ENCODE assay signal across 8 cellular contexts in genomic region chr19:58279925-58280316, GRCh38. TPM values are rescaled to one million over a fixed set of nuclear protein-coding genes. Genes with fewer than 3 reads are reported as not detected.
DNase-seq lines count a peak whose midpoint lies in the region; ATAC-seq and TF ChIP-seq lines count a peak whose summit lies in the region.

No MANE protein-coding gene starts in this region.

- DNase-seq in right atrium auricular region (ENCODE audit: low spot score) (no peak), right cardiac atrium (no peak), astrocyte of the hippocampus (ENCODE audit: low read depth, low spot score) (peak; percentile 17), mesendoderm (peak; percentile 20), SHP77 (lab: John Stamatoyannopoulos, UW) (no peak), nucleus accumbens (lab: John Stamatoyannopoulos, UW) (no peak), amygdala (lab: John Stamatoyannopoulos, UW) (no peak)

- 66% methylated on average over 4 of the region's 4 CpGs for WGBS in right cardiac atrium
- no CpG with 5 or more reads among the region's 4 CpGs for WGBS in mesendoderm (ENCODE audit: extremely low coverage, insufficient coverage, low lambda C conversion rate)

- no peak for TF ChIP-seq CTCF in right atrium auricular region (IDR thresholded peaks at IDR 0.05)

- peaks cover 19% of the 10 kb centered on the region for H3K79me1 ChIP-seq in mesendoderm (ENCODE audit: low read length)

- H3K4me2 ChIP-seq in mesendoderm (ENCODE audit: low read length): peak overlapping the region; percentile 91

- peak overlapping the region; percentile 58 for H3K56ac ChIP-seq in mesendoderm (ENCODE audit: low read length)

- intact Hi-C loops in right cardiac atrium (cut with DNase I): no loop called here

- H4K5ac ChIP-seq in mesendoderm (ENCODE audit: low read length): no peak overlapping the region

- H3K9me3 ChIP-seq in right atrium auricular region: peaks cover under 1 to 14% of the 10 kb centered on the region in 2 donors
- peaks cover 2% of the 10 kb centered on the region for H3K9me3 ChIP-seq in right cardiac atrium (ENCODE audit: control insufficient read depth, low read length)

- H3K27ac ChIP-seq in right atrium auricular region (peak overlapping the region; percentile 94 to 96), right cardiac atrium (ENCODE audit: low read length) (no peak overlapping the region), mesendoderm (ENCODE audit: low read depth, low read length) (no peak overlapping the region)

- ATAC-seq in right cardiac atrium: no peak
- ATAC-seq in GM18511 (IDR thresholded peaks at IDR 0.05; ENCODE audit: unreplicated experiment): no peak

- H3K4me1 ChIP-seq in right atrium auricular region: peaks cover 0 to 26% of the 10 kb centered on the region in 2 donors
- peaks cover 5% of the 10 kb centered on the region for H3K4me1 ChIP-seq in right cardiac atrium (ENCODE audit: control insufficient read depth, insufficient read depth, low read length)
- H3K4me1 ChIP-seq in mesendoderm (ENCODE audit: control insufficient read depth, low read depth, low read length): peaks cover 7% of the 10 kb centered on the region

- H3K79me2 ChIP-seq in mesendoderm (ENCODE audit: control insufficient read depth, insufficient read depth, low read length): peaks cover 45% of the 10 kb centered on the region

- H3K9ac ChIP-seq in mesendoderm (ENCODE audit: low read length): peak overlapping the region; percentile 74

- no peak overlapping the region for H2BK15ac ChIP-seq in mesendoderm (replicated peaks; ENCODE audit: low read depth)

- H3K27me3 ChIP-seq in right atrium auricular region (no peaks in the 10 kb centered on the region), right cardiac atrium (ENCODE audit: control insufficient read depth, insufficient read depth) (no peaks in the 10 kb centered on the region), mesendoderm (ENCODE audit: insufficient read depth, low read length, poor library complexity) (no peaks in the 10 kb centered on the region)

- no peak overlapping the region for H3K23ac ChIP-seq in mesendoderm (ENCODE audit: low read length)

- H3K18ac ChIP-seq in mesendoderm (ENCODE audit: low read length): no peak overlapping the region

- H3K36me3 ChIP-seq in right atrium auricular region (peaks cover 9% of the 10 kb centered on the region), mesendoderm (ENCODE audit: control insufficient read depth, insufficient read depth, low read length) (peaks cover 3% of the 10 kb centered on the region)

- no peak overlapping the region for H2BK120ac ChIP-seq in mesendoderm (ENCODE audit: low read depth, low read length)

- no peak overlapping the region for H2BK5ac ChIP-seq in mesendoderm (ENCODE audit: low read length)

- no peak overlapping the region for H2AK5ac ChIP-seq in mesendoderm (ENCODE audit: low read length)

- H4K8ac ChIP-seq in mesendoderm (ENCODE audit: low read depth, low read length): no peak overlapping the region

- H3K4ac ChIP-seq in mesendoderm (ENCODE audit: low read depth, low read length): no peak overlapping the region

- H3K4me3 ChIP-seq in right atrium auricular region (peak overlapping the region in 1 of 2 donors; percentile 92), right cardiac atrium (ENCODE audit: low read length) (no peak overlapping the region), mesendoderm (ENCODE audit: low read length) (peak overlapping the region; percentile 25)

RNA-seq across cellular contexts. Expression of gene ZNF8, which starts 1.2 kb away (rescaled TPM):
- total RNA-seq in right atrium auricular region (1 to 10 TPM; 5.8 to 6.9 TPM), right cardiac atrium (1 to 10 TPM; 5.3 to 6.7 (median 6.0) TPM)
- polyA plus RNA-seq in right cardiac atrium: 3.1 TPM
- 5.4 TPM for polyA plus RNA-seq in mesendoderm (2013, experiment 1 of 2)
- polyA plus RNA-seq in mesendoderm (2013, experiment 2 of 2): 4.9 TPM

RNA-seq across cellular contexts. Expression of gene ERVK3-1, which starts 25.3 kb away (rescaled TPM):
- total RNA-seq in right atrium auricular region: 10 to 100 TPM; 20.9 to 32.6 TPM
- total RNA-seq in right cardiac atrium: 10 to 100 TPM; 19.9 to 24.1 (median 21.1) TPM
- polyA plus RNA-seq in right cardiac atrium: 27.7 TPM
- 56.1 TPM for polyA plus RNA-seq in mesendoderm (2013, experiment 1 of 2)
- 56.2 TPM for polyA plus RNA-seq in mesendoderm (2013, experiment 2 of 2)

RNA-seq across cellular contexts. Expression of gene ZSCAN22, which starts 46.9 kb away (rescaled TPM):
- total RNA-seq in right atrium auricular region: 1 to 10 TPM; 1.6 to 2.6 TPM
- 1 to 10 TPM; 1.4 to 2.1 (median 1.9) TPM for total RNA-seq in right cardiac atrium
- polyA plus RNA-seq in right cardiac atrium: 0.79 TPM
- polyA plus RNA-seq in mesendoderm (2013, experiment 1 of 2): 1.9 TPM
- 1.7 TPM for polyA plus RNA-seq in mesendoderm (2013, experiment 2 of 2)

RNA-seq across cellular contexts. Expression of gene ZNF544, which starts 51.2 kb away (rescaled TPM):
- total RNA-seq in right atrium auricular region (10 to 100 TPM; 30.1 to 38.4 TPM), right cardiac atrium (10 to 100 TPM; 23.7 to 29.5 (median 26.1) TPM)
- polyA plus RNA-seq in right cardiac atrium: 29.1 TPM
- 48.0 TPM for polyA plus RNA-seq in mesendoderm (2013, experiment 1 of 2)
- polyA plus RNA-seq in mesendoderm (2013, experiment 2 of 2): 51.8 TPM

Comparison
In these comparisons a context has a peak if more than half of its experiments do, and no peak if none do; other contexts are left out.
1. H3K27ac ChIP-seq: peak in right atrium auricular region (2 of 2); none in right cardiac atrium (single experiment) and mesendoderm (single experiment).
2. DNase-seq: peak in astrocyte of the hippocampus (single experiment) and mesendoderm (single experiment); none in right atrium auricular region (single experiment), right cardiac atrium (0 of 3), SHP77 (0 of 2), nucleus accumbens (0 of 56) and amygdala (0 of 56).